In genomic region chr4:61275214-61275613, GRCh38 we compare ENCODE assay signal across 18 cellular contexts.
"Had no signal": no experiment of that assay in that cellular context is flagged by ENCODE, and none has a peak within 500 bp of the region (broad histone marks: within the 10 kb centered on the region; RNA-seq: fewer than 3 reads in every experiment).

No MANE protein-coding gene starts in this region.

- H3K9me3 ChIP-seq: gastrocnemius medialis, left lung, prostate gland, sigmoid colon, suprapubic skin, thyroid gland had no signal

- H3K36me3 ChIP-seq: gastrocnemius medialis, left lung, prostate gland, sigmoid colon, suprapubic skin, thyroid gland had no signal

- DNase-seq: dorsolateral prefrontal cortex; effector CD4-positive, alpha-beta T cell; gastrocnemius medialis; head of caudate nucleus; left cardiac atrium; left lung; mesenchymal stem cell; midbrain; naive thymus-derived CD4-positive, alpha-beta T cell; nucleus accumbens; right cardiac atrium; sigmoid colon; stimulated activated CD4-positive, alpha-beta T cell treated with anti-CD3 and anti-CD28 coated beads, Interleukin-15, amount 100 ng/mL, for 24 hours; stimulated activated CD4-positive, alpha-beta T cell treated with anti-CD3 and anti-CD28 coated beads, Interleukin-2, amount 100 ng/mL, for 48 hours; stimulated activated naive B cell treated with anti-CD40 and anti-IgM and Interleukin-4, amounts not matched to agents 10 μg/mL and 1 μg/mL and 100 μg/mL, for 72 hours; thyroid gland had no signal

- H3K4me1 ChIP-seq: gastrocnemius medialis, prostate gland, sigmoid colon, thyroid gland had no signal

- H3K4me3 ChIP-seq: gastrocnemius medialis, left lung, prostate gland, sigmoid colon, suprapubic skin, thyroid gland had no signal

- ATAC-seq: gastrocnemius medialis; left cardiac atrium; left lung; naive thymus-derived CD4-positive, alpha-beta T cell; right cardiac atrium; stimulated activated naive B cell treated with anti-CD40 and anti-IgM and Interleukin-4, amounts not matched to agents 10 μg/mL and 1 μg/mL and 100 μg/mL, for 72 hours had no signal

- H3K27ac ChIP-seq: gastrocnemius medialis, left lung, prostate gland, sigmoid colon, suprapubic skin, thyroid gland had no signal

- H3K27me3 ChIP-seq: dorsolateral prefrontal cortex, gastrocnemius medialis, left lung, sigmoid colon, suprapubic skin, thyroid gland had no signal
